In the genomic region with DNA sequence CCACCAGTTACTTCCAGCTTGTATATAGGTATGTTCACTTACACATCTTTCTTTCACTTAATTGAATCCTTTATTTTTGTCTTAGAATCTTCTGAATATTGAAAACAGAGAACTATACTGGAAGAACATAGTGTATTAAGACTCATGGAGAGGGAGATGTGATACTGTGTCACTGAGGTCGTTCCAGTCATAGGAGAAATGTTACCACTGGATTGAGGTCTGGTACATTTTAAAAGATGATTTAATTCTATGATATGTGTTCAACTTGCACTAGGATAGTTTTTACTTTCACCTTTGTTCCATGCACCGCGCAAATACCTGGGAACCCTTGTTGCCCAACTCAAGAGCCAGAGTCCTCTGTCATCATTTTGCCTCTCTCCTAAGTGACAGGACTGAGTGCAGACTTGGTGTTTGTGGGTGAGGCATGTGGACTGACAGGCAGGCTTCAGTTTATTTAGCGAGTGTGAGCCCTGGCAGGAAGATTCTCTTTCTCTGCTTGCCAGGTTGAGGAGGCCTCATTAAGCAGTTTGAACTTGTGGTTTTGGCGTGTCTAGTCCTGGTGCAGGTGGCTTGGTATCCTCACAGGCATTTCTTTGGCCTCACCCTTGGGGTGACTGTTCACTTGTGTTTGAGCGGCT, we compare ENCODE assay signal across 12 cellular contexts.
DNase-seq lines count a peak whose midpoint lies in the region; ATAC-seq lines count a peak whose summit lies in the region.
"Had no signal": no experiment of that assay in that cellular context is flagged by ENCODE, and none has a peak within 500 bp of the region (broad histone marks: within the 10 kb centered on the region; RNA-seq: fewer than 3 reads in every experiment).

No MANE protein-coding gene starts in this region.

- ATAC-seq in activated naive CD8-positive, alpha-beta T cell treated with anti-CD3 and anti-CD28 coated beads, Interleukin-2, amount 10 ng/mL, durations not matched to agents 7 days and 5 days (ENCODE audit: low read depth), result peak; percentile 12
- no peak for ATAC-seq in stimulated activated naive B cell treated with anti-CD40 and anti-IgM and Interleukin-4, amounts not matched to agents 10 μg/mL and 1 μg/mL and 100 μg/mL, for 72 hours (replicated peaks)

- no peaks in the 10 kb centered on the region for H3K27me3 Mint-ChIP-seq in activated naive CD4-positive, alpha-beta T cell treated with anti-CD3 and anti-CD28 coated beads, Interleukin-2, amount 50 U/mL, for 24 hours
- no peaks in the 10 kb centered on the region for H3K27me3 Mint-ChIP-seq in activated naive CD8-positive, alpha-beta T cell treated with anti-CD3 and anti-CD28 coated beads, Interleukin-2, amount 10 ng/mL, durations not matched to agents 7 days and 5 days
- H3K27me3 Mint-ChIP-seq in stimulated activated naive B cell treated with anti-CD40 and anti-IgM and Interleukin-4, amounts not matched to agents 10 μg/mL and 1 μg/mL and 100 μg/mL, for 72 hours, result no peaks in the 10 kb centered on the region

- peaks cover 11% of the 10 kb centered on the region for H3K4me1 ChIP-seq in HAP-1

- peak overlapping the region; percentile 56 for H3K4me3 Mint-ChIP-seq in activated naive CD4-positive, alpha-beta T cell treated with anti-CD3 and anti-CD28 coated beads, Interleukin-2, amount 50 U/mL, for 24 hours
- H3K4me3 Mint-ChIP-seq in activated naive CD8-positive, alpha-beta T cell treated with anti-CD3 and anti-CD28 coated beads, Interleukin-2, amount 10 ng/mL, durations not matched to agents 7 days and 5 days, result peak overlapping the region; percentile 2
- H3K4me3 Mint-ChIP-seq in stimulated activated naive B cell treated with anti-CD40 and anti-IgM and Interleukin-4, amounts not matched to agents 10 μg/mL and 1 μg/mL and 100 μg/mL, for 72 hours, result no peak overlapping the region

- peaks cover 83% of the 10 kb centered on the region for H3K4me1 Mint-ChIP-seq in activated naive CD4-positive, alpha-beta T cell treated with anti-CD3 and anti-CD28 coated beads, Interleukin-2, amount 50 U/mL, for 24 hours
- peaks cover 35% of the 10 kb centered on the region for H3K4me1 Mint-ChIP-seq in activated naive CD8-positive, alpha-beta T cell treated with anti-CD3 and anti-CD28 coated beads, Interleukin-2, amount 10 ng/mL, durations not matched to agents 7 days and 5 days
- H3K4me1 Mint-ChIP-seq in stimulated activated naive B cell treated with anti-CD40 and anti-IgM and Interleukin-4, amounts not matched to agents 10 μg/mL and 1 μg/mL and 100 μg/mL, for 72 hours, result peaks cover 30 to 51% of the 10 kb centered on the region in 2 donors

- H3K36me3 Mint-ChIP-seq in activated naive CD4-positive, alpha-beta T cell treated with anti-CD3 and anti-CD28 coated beads, Interleukin-2, amount 50 U/mL, for 24 hours, result peaks cover 27% of the 10 kb centered on the region
- H3K36me3 Mint-ChIP-seq in activated naive CD8-positive, alpha-beta T cell treated with anti-CD3 and anti-CD28 coated beads, Interleukin-2, amount 10 ng/mL, durations not matched to agents 7 days and 5 days, result peaks cover 38% of the 10 kb centered on the region
- H3K36me3 Mint-ChIP-seq in stimulated activated naive B cell treated with anti-CD40 and anti-IgM and Interleukin-4, amounts not matched to agents 10 μg/mL and 1 μg/mL and 100 μg/mL, for 72 hours, result peaks cover 30 to 64% of the 10 kb centered on the region in 2 donors

- no peak overlapping the region for H3K4me3 ChIP-seq in HAP-1
- H3K4me3 ChIP-seq: Peyer's patch had no signal

- H3K27ac Mint-ChIP-seq in activated naive CD4-positive, alpha-beta T cell treated with anti-CD3 and anti-CD28 coated beads, Interleukin-2, amount 50 U/mL, for 24 hours, result peak overlapping the region; percentile 82
- H3K27ac Mint-ChIP-seq in activated naive CD8-positive, alpha-beta T cell treated with anti-CD3 and anti-CD28 coated beads, Interleukin-2, amount 10 ng/mL, durations not matched to agents 7 days and 5 days, result no peak overlapping the region
- peak overlapping the region; percentile 37 for H3K27ac Mint-ChIP-seq in stimulated activated naive B cell treated with anti-CD40 and anti-IgM and Interleukin-4, amounts not matched to agents 10 μg/mL and 1 μg/mL and 100 μg/mL, for 72 hours

- POLR2A ChIA-PET in activated naive CD8-positive, alpha-beta T cell treated with anti-CD3 and anti-CD28 coated beads, Interleukin-2, amount 10 ng/mL, durations not matched to agents 7 days and 5 days (lab: Charles Lee), result no interaction called here

- peaks cover 6% of the 10 kb centered on the region for H3K36me3 ChIP-seq in HAP-1 (replicated peaks)
- H3K36me3 ChIP-seq: Peyer's patch had no signal

- no peaks in the 10 kb centered on the region for H3K27me3 ChIP-seq in HAP-1 (ENCODE audit: low read depth)
- H3K27me3 ChIP-seq: Peyer's patch had no signal

- H3K9me3 ChIP-seq in HAP-1, result no peaks in the 10 kb centered on the region; the same call in 1 of the 2 replicates
- H3K9me3 ChIP-seq: Peyer's patch had no signal

- in situ Hi-C loops in HAP-1 (cut with MboI; ENCODE audit: low sequenced_read_pairs), result no loop called here

- no peak for DNase-seq in activated naive CD4-positive, alpha-beta T cell treated with Interleukin-2 at 50 U/mL for 16 hours
- DNase-seq in activated naive CD8-positive, alpha-beta T cell treated with anti-CD3 and anti-CD28 coated beads, Interleukin-2, amount 10 ng/mL, durations not matched to agents 7 days and 5 days, result no peak
- DNase-seq in kidney tubule cell (ENCODE audit: low spot score) (peak; percentile 36), HAP-1 (ENCODE audit: low spot score in 2 of 2) (no peak), mesenteric fat pad (ENCODE audit: low spot score) (no peak), T-helper 9 cell (no peak)
- DNase-seq in stimulated activated naive B cell treated with anti-CD40 and anti-IgM and Interleukin-4, amounts not matched to agents 10 μg/mL and 1 μg/mL and 100 μg/mL, for 72 hours, result no peak
- DNase-seq: central memory CD4-positive, alpha-beta T cell; EL; NCI-H345; Peyer's patch had no signal

- no peaks in the 10 kb centered on the region for H3K9me3 Mint-ChIP-seq in activated naive CD4-positive, alpha-beta T cell treated with anti-CD3 and anti-CD28 coated beads, Interleukin-2, amount 50 U/mL, for 24 hours
- H3K9me3 Mint-ChIP-seq in activated naive CD8-positive, alpha-beta T cell treated with anti-CD3 and anti-CD28 coated beads, Interleukin-2, amount 10 ng/mL, durations not matched to agents 7 days and 5 days, result peaks cover 4% of the 10 kb centered on the region
- peaks cover 4 to 8% of the 10 kb centered on the region in 2 donors for H3K9me3 Mint-ChIP-seq in stimulated activated naive B cell treated with anti-CD40 and anti-IgM and Interleukin-4, amounts not matched to agents 10 μg/mL and 1 μg/mL and 100 μg/mL, for 72 hours

Comparison
In these comparisons a context has a peak if more than half of its experiments do, and no peak if none do; other contexts are left out.
1. H3K4me3 Mint-ChIP-seq: peak in activated naive CD4-positive, alpha-beta T cell treated with anti-CD3 and anti-CD28 coated beads, Interleukin-2, amount 50 U/mL, for 24 hours (single experiment) and activated naive CD8-positive, alpha-beta T cell treated with anti-CD3 and anti-CD28 coated beads, Interleukin-2, amount 10 ng/mL, durations not matched to agents 7 days and 5 days (single experiment); none in stimulated activated naive B cell treated with anti-CD40 and anti-IgM and Interleukin-4, amounts not matched to agents 10 μg/mL and 1 μg/mL and 100 μg/mL, for 72 hours (0 of 2).